ENCODE assay signal across 18 cellular contexts in the genomic region with DNA sequence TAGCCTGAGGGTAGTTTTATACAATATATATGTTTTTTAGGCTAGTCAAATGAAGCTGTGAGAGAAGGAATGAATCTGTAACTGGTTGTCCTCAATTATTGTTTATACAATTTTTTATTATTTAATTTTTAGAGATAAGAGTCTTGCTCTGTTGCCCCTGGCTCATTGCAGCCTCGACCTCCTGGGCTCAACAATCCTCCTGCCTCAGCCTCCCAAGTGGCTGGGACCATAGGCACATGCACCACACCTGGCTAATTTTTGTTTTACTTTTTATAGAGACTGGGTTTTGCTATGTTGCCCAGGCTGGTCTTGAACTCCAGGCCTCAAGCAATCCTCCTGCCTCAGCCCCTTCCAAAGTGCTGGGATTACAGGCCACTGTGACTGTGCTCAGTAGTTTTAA. TPM values are rescaled to one million over a fixed set of nuclear protein-coding genes. Genes with fewer than 3 reads are reported as not detected.
DNase-seq lines count a peak whose midpoint lies in the region; ATAC-seq, FAIRE-seq and TF ChIP-seq lines count a peak whose summit lies in the region.
"Had no signal": no experiment of that assay in that cellular context is flagged by ENCODE, and none has a peak within 500 bp of the region (broad histone marks: within the 10 kb centered on the region; RNA-seq: fewer than 3 reads in every experiment).

No MANE protein-coding gene starts in this region.

- intact Hi-C loops in HepG2 (cut with micrococcal nuclease; ENCODE audit: unreplicated experiment): no loop called here
- intact Hi-C loops in right lobe of liver (cut with DNase I): no loop called here

- H3K27me3 Mint-ChIP-seq in chondrocyte (ENCODE audit: low read depth): no peaks in the 10 kb centered on the region
- H3K27me3 Mint-ChIP-seq in type B pancreatic cell: no peaks in the 10 kb centered on the region
- H3K27me3 Mint-ChIP-seq: CD4-positive, alpha-beta memory T cell had no signal

- H3K4me2 ChIP-seq in HepG2 (ENCODE audit: low read depth, low read length): no peak overlapping the region
- H3K4me2 ChIP-seq: BLaER1 had no signal

- no peaks in the 10 kb centered on the region for H3K27me3 ChIP-seq in HepG2 (ENCODE audit: control insufficient read depth in 1 of 2, insufficient read depth in 2 of 2, low read length in 2 of 2)
- no peaks in the 10 kb centered on the region for H3K27me3 ChIP-seq in right lobe of liver
- H3K27me3 ChIP-seq: BLaER1 had no signal

- H3K9me3 ChIP-seq in HepG2 (ENCODE audit: low read length) (no peaks in the 10 kb centered on the region), right lobe of liver (no peaks in the 10 kb centered on the region)
- H3K9me3 ChIP-seq: BLaER1, HAP-1 had no signal

- no peak for FAIRE-seq in HepG2 (lab: Jason Lieb, UNC)
- FAIRE-seq: GM12892, H1 had no signal

- no peak overlapping the region for H2AFZ ChIP-seq in HepG2 (ENCODE audit: low read length)

- in situ Hi-C loops in HepG2 (cut with HindIII; ENCODE audit: extremely low pct_ligation_motif_present, low pct_unique_long_range_greater_than_20kb): no loop called here

- no peak for TF ChIP-seq EP300 in HepG2 (IDR thresholded peaks at IDR 0.05; ENCODE audit: low read depth in 2 of 2, low read length in 2 of 2)
- TF ChIP-seq EP300 in HepG2 (CRISPR knock-in tag; IDR thresholded peaks at IDR 0.05; ENCODE audit: borderline replicate concordance): no peak

- H3K4me3 ChIP-seq in HepG2 (replicated peaks in 1 of 3; ENCODE audit: insufficient read depth in 1 of 3, low read depth in 2 of 3, low read length in 3 of 3): no peak overlapping the region
- no peak overlapping the region for H3K4me3 ChIP-seq in right lobe of liver
- H3K4me3 ChIP-seq: BLaER1, HAP-1 had no signal

- peaks cover 2% of the 10 kb centered on the region for H3K79me2 ChIP-seq in HepG2 (ENCODE audit: insufficient read depth, low read length)

- H3K36me3 ChIP-seq in HepG2 (replicated peaks in 1 of 2; ENCODE audit: control insufficient read depth in 1 of 2, insufficient read depth in 2 of 2, low read length in 2 of 2) (peaks cover 13 to 34% of the 10 kb centered on the region in 2 experiments), right lobe of liver (peaks cover 0 to 29% (median 7%) of the 10 kb centered on the region in 4 donors)

- WGBS in HepG2 (ENCODE audit: low lambda C conversion rate): 100% methylated on average over 1 of the region's 1 CpG
- 83% methylated on average over 1 of the region's 1 CpG for WGBS in right lobe of liver (ENCODE audit: insufficient coverage, low coverage, low lambda C conversion rate, missing lambda C conversion rate)

- H3K9me3 Mint-ChIP-seq in chondrocyte (ENCODE audit: low read depth): no peaks in the 10 kb centered on the region
- H3K9me3 Mint-ChIP-seq in type B pancreatic cell: no peaks in the 10 kb centered on the region

- H3K4me3 Mint-ChIP-seq in chondrocyte (ENCODE audit: unreplicated experiment): no peak overlapping the region
- H3K4me3 Mint-ChIP-seq in type B pancreatic cell: peak overlapping the region; percentile 52

- CTCF ChIA-PET in HepG2 (lab: Yijun Ruan, JAX; ENCODE audit: low intra/inter-chr PET ratio, low total read pairs): no interaction called here
- CTCF ChIA-PET in RWPE1 (lab: Yijun Ruan, JAX): interaction anchor here (0.6 to 0.8 kb wide), 2 partner anchors 110 to 487 kb away, joined by 3 read pairs; no protein-coding TSS in a partner anchor

- POLR2A ChIA-PET in HepG2 (lab: Yijun Ruan, JAX): no interaction called here
- POLR2A ChIA-PET in RWPE1 (lab: Yijun Ruan, JAX; ENCODE audit: low non-redundant PET): interaction anchor here (0.5 kb wide), 1 partner anchor 64 kb away, joined by 4 read pairs; a partner anchor contains a TSS

- no peak for ATAC-seq in HepG2
- ATAC-seq in right lobe of liver: no peak
- ATAC-seq in GM19397 (IDR thresholded peaks at IDR 0.05; ENCODE audit: unreplicated experiment): no peak

- H3K9ac ChIP-seq in HepG2 (ENCODE audit: insufficient read depth, low read depth, low read length): no peak overlapping the region
- H3K9ac ChIP-seq: BLaER1 had no signal

- TF ChIP-seq POLR2A in HepG2 (IDR thresholded peaks at IDR 0.05; ENCODE audit: insufficient read depth in 1 of 2, low read depth in 2 of 2, low read length in 2 of 2) (no peak), right lobe of liver (IDR thresholded peaks at IDR 0.05) (no peak)

- H3K4me1 Mint-ChIP-seq in chondrocyte (ENCODE audit: low read depth) (peaks cover 18% of the 10 kb centered on the region), type B pancreatic cell (ENCODE audit: unreplicated experiment) (peaks cover 19% of the 10 kb centered on the region)

- H3K4me1 ChIP-seq in HepG2 (ENCODE audit: insufficient read depth, low read length): peaks cover 24% of the 10 kb centered on the region
- H3K4me1 ChIP-seq in right lobe of liver: peaks cover 0 to 16% (median 7%) of the 10 kb centered on the region in 4 donors

- H3K27ac ChIP-seq in HepG2 (ENCODE audit: extremely low read length, insufficient read depth, low read length) (no peak overlapping the region), right lobe of liver (no peak overlapping the region), RWPE1 (peak overlapping the region; percentile 90)
- H3K27ac ChIP-seq: BLaER1, HL-60 had no signal

- H3K27ac Mint-ChIP-seq in chondrocyte (ENCODE audit: unreplicated experiment): peak overlapping the region; percentile 17
- no peak overlapping the region for H3K27ac Mint-ChIP-seq in type B pancreatic cell

- H3K36me3 Mint-ChIP-seq in chondrocyte (ENCODE audit: low read depth) (peaks cover 15% of the 10 kb centered on the region), type B pancreatic cell (peaks cover 9% of the 10 kb centered on the region)

- no peak for TF ChIP-seq RAD21 in HepG2 (CRISPR knock-in tag; IDR thresholded peaks at IDR 0.05)

- H4K20me1 ChIP-seq in HepG2 (ENCODE audit: insufficient read depth, low read length): peaks cover 4% of the 10 kb centered on the region; the same call in 1 of the 2 replicates

- DNase-seq in HepG2 (ENCODE audit: low spot score) (no peak), right lobe of liver (no peak), RWPE1 (ENCODE audit: low spot score) (no peak), chondrocyte (ENCODE audit: low spot score) (no peak), type B pancreatic cell (ENCODE audit: extremely low spot score, unreplicated experiment) (no peak), DMS 273 treated with DMSO at 0.1 percent for 48 hours (lab: John Stamatoyannopoulos, UW) (no peak), NCI-H2227 treated with DMSO at 0.1 percent for 48 hours (lab: John Stamatoyannopoulos, UW) (no peak)
- DNase-seq: CD4-positive, alpha-beta memory T cell; DMS153; DND-41; GDM1; KBM-7 had no signal

- no TSS peak for BruUV-seq in HepG2 (replicated peaks; lab: Mats Ljungman, UMichigan)

- no peak for TF ChIP-seq CTCF in HepG2 (CRISPR knock-in tag; IDR thresholded peaks at IDR 0.05)
- TF ChIP-seq CTCF in right lobe of liver (IDR thresholded peaks at IDR 0.05): no peak
- TF ChIP-seq CTCF in RWPE1 (conservative IDR thresholded peaks at IDR 0.05; ENCODE audit: low read depth): no peak
- TF ChIP-seq CTCF in chondrocyte (IDR thresholded peaks at IDR 0.05): no peak
- TF ChIP-seq CTCF in type B pancreatic cell (conservative IDR thresholded peaks at IDR 0.05): no peak

RNA-seq across cellular contexts. Expression of a gene that starts 2.7 kb away (rescaled TPM):
- total RNA-seq in HepG2 (2016; rRNA removed; fragmentation: Illumina TruSeq; extraction: Trizol) (48.9 and 54.0 TPM in 2 replicates), right lobe of liver (10 to 100 TPM; 43.4 to 97.8 (median 74.0) TPM), chondrocyte (50.6 to 55.4 TPM (median 53.5 TPM) in 3 replicates), type B pancreatic cell (ENCODE audit: low replicate concordance) (50.4 and 51.6 TPM in 2 replicates)
- total RNA-seq in HepG2 (2016; cell fraction: cytosol; rRNA removed; fragmentation: Illumina TruSeq; extraction: Trizol; ENCODE audit: low read depth): 48.5 and 55.5 TPM in 2 replicates
- total RNA-seq in HepG2 (2016; cell fraction: insoluble cytoplasmic fraction; rRNA removed; fragmentation: Illumina TruSeq; extraction: Trizol): 53.0 and 54.1 TPM in 2 replicates
- 49.2 and 61.1 TPM in 2 replicates for total RNA-seq in HepG2 (2016; cell fraction: membrane; rRNA removed; fragmentation: Illumina TruSeq; extraction: Trizol)
- 19.0 and 19.6 TPM in 2 replicates for total RNA-seq in HepG2 (2016; cell fraction: nucleus; rRNA removed; fragmentation: Illumina TruSeq; extraction: Trizol)
- polyA plus RNA-seq in HepG2 (2011; rRNA removed): 20.9 and 23.4 TPM in 2 replicates
- 18.5 and 46.9 TPM in 2 replicates for polyA plus RNA-seq in HepG2 (2011; cell fraction: cytosol; rRNA removed)
- polyA plus RNA-seq in HepG2 (2011; cell fraction: nucleus; rRNA removed): 23.0 and 28.2 TPM in 2 replicates
- polyA plus RNA-seq in HepG2 (2012): 15.6 and 26.9 TPM in 2 replicates
- polyA plus RNA-seq in HepG2 (2016; cell fraction: cytosol; fragmentation: Illumina TruSeq; extraction: Trizol; ENCODE audit: low read depth): 54.8 and 61.0 TPM in 2 replicates
- 43.5 and 50.2 TPM in 2 replicates for polyA plus RNA-seq in HepG2 (2016; cell fraction: insoluble cytoplasmic fraction; fragmentation: Illumina TruSeq; extraction: Trizol; ENCODE audit: low read depth)
- polyA plus RNA-seq in HepG2 (2016; cell fraction: membrane; fragmentation: Illumina TruSeq; extraction: Trizol; ENCODE audit: low read depth): 42.3 and 46.2 TPM in 2 replicates
- 35.6 and 38.1 TPM in 2 replicates for polyA plus RNA-seq in HepG2 (2016; cell fraction: nucleus; fragmentation: Illumina TruSeq; extraction: Trizol; ENCODE audit: insufficient read depth, low read depth)
- polyA minus RNA-seq in HepG2 (2011; rRNA and poly(A)+ RNA removed; ENCODE audit: low replicate concordance): 6.4 and 7.1 TPM in 2 replicates
- 8.6 and 11.1 TPM in 2 replicates for polyA minus RNA-seq in HepG2 (2011; cell fraction: cytosol; rRNA and poly(A)+ RNA removed)
- 2.1 and 2.2 TPM in 2 replicates for polyA minus RNA-seq in HepG2 (2011; cell fraction: nucleus; rRNA and poly(A)+ RNA removed)

RNA-seq across cellular contexts. Expression of a gene that starts 4.1 kb away (rescaled TPM):
- total RNA-seq in HepG2 (2016; rRNA removed; fragmentation: Illumina TruSeq; extraction: Trizol) (0.21 and 0.42 TPM in 2 replicates), right lobe of liver (10 to 100 TPM in 2 of 6 experiments, 1 to 10 TPM in 4; 3.9 to 15.6 (median 7.4) TPM), chondrocyte (3.6 to 4.2 TPM (median 4.1 TPM) in 3 replicates), type B pancreatic cell (ENCODE audit: low replicate concordance) (2.5 and 3.1 TPM in 2 replicates)
- total RNA-seq in HepG2 (2016; cell fraction: cytosol; rRNA removed; fragmentation: Illumina TruSeq; extraction: Trizol; ENCODE audit: low read depth): 0.30 and 0.53 TPM in 2 replicates
- 0.25 and 0.39 TPM in 2 replicates for total RNA-seq in HepG2 (2016; cell fraction: insoluble cytoplasmic fraction; rRNA removed; fragmentation: Illumina TruSeq; extraction: Trizol)
- 0.21 and 0.28 TPM in 2 replicates for total RNA-seq in HepG2 (2016; cell fraction: membrane; rRNA removed; fragmentation: Illumina TruSeq; extraction: Trizol)
- 0.69 and 0.87 TPM in 2 replicates for total RNA-seq in HepG2 (2016; cell fraction: nucleus; rRNA removed; fragmentation: Illumina TruSeq; extraction: Trizol)
- 1.5 and 1.9 TPM in 2 replicates for polyA plus RNA-seq in HepG2 (2011; rRNA removed)
- 0.77 and 1.1 TPM in 2 replicates for polyA plus RNA-seq in HepG2 (2011; cell fraction: cytosol; rRNA removed)
- 17.1 and 19.3 TPM in 2 replicates for polyA plus RNA-seq in HepG2 (2011; cell fraction: nucleus; rRNA removed)
- polyA plus RNA-seq in HepG2 (2012): 3.1 and 3.5 TPM in 2 replicates
- polyA plus RNA-seq in HepG2 (2016; cell fraction: cytosol; fragmentation: Illumina TruSeq; extraction: Trizol; ENCODE audit: low read depth): 0.14 and 0.20 TPM in 2 replicates
- polyA plus RNA-seq in HepG2 (2016; cell fraction: insoluble cytoplasmic fraction; fragmentation: Illumina TruSeq; extraction: Trizol; ENCODE audit: low read depth): 0.43 and 0.47 TPM in 2 replicates
- 0.27 and 0.30 TPM in 2 replicates for polyA plus RNA-seq in HepG2 (2016; cell fraction: membrane; fragmentation: Illumina TruSeq; extraction: Trizol; ENCODE audit: low read depth)
- polyA plus RNA-seq in HepG2 (2016; cell fraction: nucleus; fragmentation: Illumina TruSeq; extraction: Trizol; ENCODE audit: insufficient read depth, low read depth): 3.4 and 3.5 TPM in 2 replicates
- 1.2 and 1.9 TPM in 2 replicates for polyA minus RNA-seq in HepG2 (2011; rRNA and poly(A)+ RNA removed; ENCODE audit: low replicate concordance)
- polyA minus RNA-seq in HepG2 (2011; cell fraction: cytosol; rRNA and poly(A)+ RNA removed): 0.49 and 1.6 TPM in 2 replicates
- polyA minus RNA-seq in HepG2 (2011; cell fraction: nucleus; rRNA and poly(A)+ RNA removed): 2.7 and 2.9 TPM in 2 replicates

RNA-seq across cellular contexts. Expression of a gene that starts 24.4 kb away (rescaled TPM):
- total RNA-seq in HepG2 (2016; rRNA removed; fragmentation: Illumina TruSeq; extraction: Trizol) (22.6 and 31.6 TPM in 2 replicates), right lobe of liver (10 to 100 TPM in 5 of 6 experiments, 1 to 10 TPM in 1; 9.2 to 17.8 (median 11.8) TPM), chondrocyte (25.8 to 33.9 TPM (median 27.9 TPM) in 3 replicates), type B pancreatic cell (ENCODE audit: low replicate concordance) (33.8 and 45.8 TPM in 2 replicates)
- total RNA-seq in HepG2 (2016; cell fraction: cytosol; rRNA removed; fragmentation: Illumina TruSeq; extraction: Trizol; ENCODE audit: low read depth): 23.7 and 28.0 TPM in 2 replicates
- total RNA-seq in HepG2 (2016; cell fraction: insoluble cytoplasmic fraction; rRNA removed; fragmentation: Illumina TruSeq; extraction: Trizol): 21.4 and 31.8 TPM in 2 replicates
- 27.7 and 31.4 TPM in 2 replicates for total RNA-seq in HepG2 (2016; cell fraction: membrane; rRNA removed; fragmentation: Illumina TruSeq; extraction: Trizol)
- 34.5 and 40.2 TPM in 2 replicates for total RNA-seq in HepG2 (2016; cell fraction: nucleus; rRNA removed; fragmentation: Illumina TruSeq; extraction: Trizol)
- 27.6 and 36.9 TPM in 2 replicates for polyA plus RNA-seq in HepG2 (2011; rRNA removed)
- 15.3 and 20.0 TPM in 2 replicates for polyA plus RNA-seq in HepG2 (2011; cell fraction: cytosol; rRNA removed)
- 128 and 151 TPM in 2 replicates for polyA plus RNA-seq in HepG2 (2011; cell fraction: nucleus; rRNA removed)
- polyA plus RNA-seq in HepG2 (2012): 15.1 and 23.7 TPM in 2 replicates
- 12.4 and 19.6 TPM in 2 replicates for polyA plus RNA-seq in HepG2 (2016; cell fraction: cytosol; fragmentation: Illumina TruSeq; extraction: Trizol; ENCODE audit: low read depth)
- 16.4 and 19.1 TPM in 2 replicates for polyA plus RNA-seq in HepG2 (2016; cell fraction: insoluble cytoplasmic fraction; fragmentation: Illumina TruSeq; extraction: Trizol; ENCODE audit: low read depth)
- polyA plus RNA-seq in HepG2 (2016; cell fraction: membrane; fragmentation: Illumina TruSeq; extraction: Trizol; ENCODE audit: low read depth): 18.6 and 24.9 TPM in 2 replicates
- 78.6 and 82.4 TPM in 2 replicates for polyA plus RNA-seq in HepG2 (2016; cell fraction: nucleus; fragmentation: Illumina TruSeq; extraction: Trizol; ENCODE audit: insufficient read depth, low read depth)
- 13.7 and 46.0 TPM in 2 replicates for polyA minus RNA-seq in HepG2 (2011; rRNA and poly(A)+ RNA removed; ENCODE audit: low replicate concordance)
- polyA minus RNA-seq in HepG2 (2011; cell fraction: cytosol; rRNA and poly(A)+ RNA removed): 4.0 and 7.5 TPM in 2 replicates
- 27.8 and 33.3 TPM in 2 replicates for polyA minus RNA-seq in HepG2 (2011; cell fraction: nucleus; rRNA and poly(A)+ RNA removed)

RNA-seq across cellular contexts. Expression of a gene that starts 36.0 kb away (rescaled TPM):
- total RNA-seq in HepG2 (2016; rRNA removed; fragmentation: Illumina TruSeq; extraction: Trizol) (29.6 and 38.7 TPM in 2 replicates), right lobe of liver (10 to 100 TPM in 2 of 6 experiments, 1 to 10 TPM in 4; 8.4 to 11.7 (median 9.0) TPM), chondrocyte (32.5 to 34.8 TPM (median 33.0 TPM) in 3 replicates), type B pancreatic cell (ENCODE audit: low replicate concordance) (41.7 and 45.3 TPM in 2 replicates)
- total RNA-seq in HepG2 (2016; cell fraction: cytosol; rRNA removed; fragmentation: Illumina TruSeq; extraction: Trizol; ENCODE audit: low read depth): 103 and 108 TPM in 2 replicates
- 26.0 and 40.1 TPM in 2 replicates for total RNA-seq in HepG2 (2016; cell fraction: insoluble cytoplasmic fraction; rRNA removed; fragmentation: Illumina TruSeq; extraction: Trizol)
- total RNA-seq in HepG2 (2016; cell fraction: membrane; rRNA removed; fragmentation: Illumina TruSeq; extraction: Trizol): 93.6 and 97.4 TPM in 2 replicates
- total RNA-seq in HepG2 (2016; cell fraction: nucleus; rRNA removed; fragmentation: Illumina TruSeq; extraction: Trizol): 26.3 and 30.8 TPM in 2 replicates
- 21.3 and 21.8 TPM in 2 replicates for polyA plus RNA-seq in HepG2 (2011; rRNA removed)
- polyA plus RNA-seq in HepG2 (2011; cell fraction: cytosol; rRNA removed): 19.1 and 23.2 TPM in 2 replicates
- 46.9 and 49.7 TPM in 2 replicates for polyA plus RNA-seq in HepG2 (2011; cell fraction: nucleus; rRNA removed)
- 16.9 and 18.6 TPM in 2 replicates for polyA plus RNA-seq in HepG2 (2012)
- 80.6 TPM in 2 replicates for polyA plus RNA-seq in HepG2 (2016; cell fraction: cytosol; fragmentation: Illumina TruSeq; extraction: Trizol; ENCODE audit: low read depth)
- polyA plus RNA-seq in HepG2 (2016; cell fraction: insoluble cytoplasmic fraction; fragmentation: Illumina TruSeq; extraction: Trizol; ENCODE audit: low read depth): 32.1 and 34.5 TPM in 2 replicates
- 89.7 and 93.0 TPM in 2 replicates for polyA plus RNA-seq in HepG2 (2016; cell fraction: membrane; fragmentation: Illumina TruSeq; extraction: Trizol; ENCODE audit: low read depth)
- 60.9 and 67.4 TPM in 2 replicates for polyA plus RNA-seq in HepG2 (2016; cell fraction: nucleus; fragmentation: Illumina TruSeq; extraction: Trizol; ENCODE audit: insufficient read depth, low read depth)
- 9.8 and 59.1 TPM in 2 replicates for polyA minus RNA-seq in HepG2 (2011; rRNA and poly(A)+ RNA removed; ENCODE audit: low replicate concordance)
- polyA minus RNA-seq in HepG2 (2011; cell fraction: cytosol; rRNA and poly(A)+ RNA removed): 6.4 and 6.5 TPM in 2 replicates
- 13.0 and 13.1 TPM in 2 replicates for polyA minus RNA-seq in HepG2 (2011; cell fraction: nucleus; rRNA and poly(A)+ RNA removed)

RNA-seq across cellular contexts. Expression of a gene that starts 51.1 kb away (rescaled TPM):
- total RNA-seq in HepG2 (2016; rRNA removed; fragmentation: Illumina TruSeq; extraction: Trizol) (13.4 and 21.7 TPM in 2 replicates), right lobe of liver (10 to 100 TPM; 19.1 to 45.0 (median 25.2) TPM), chondrocyte (24.5 to 27.3 TPM (median 27.2 TPM) in 3 replicates), type B pancreatic cell (ENCODE audit: low replicate concordance) (46.4 and 96.6 TPM in 2 replicates)
- 8.4 and 10.0 TPM in 2 replicates for total RNA-seq in HepG2 (2016; cell fraction: cytosol; rRNA removed; fragmentation: Illumina TruSeq; extraction: Trizol; ENCODE audit: low read depth)
- total RNA-seq in HepG2 (2016; cell fraction: insoluble cytoplasmic fraction; rRNA removed; fragmentation: Illumina TruSeq; extraction: Trizol): 12.6 and 23.4 TPM in 2 replicates
- total RNA-seq in HepG2 (2016; cell fraction: membrane; rRNA removed; fragmentation: Illumina TruSeq; extraction: Trizol): 8.5 and 10.9 TPM in 2 replicates
- total RNA-seq in HepG2 (2016; cell fraction: nucleus; rRNA removed; fragmentation: Illumina TruSeq; extraction: Trizol): 14.0 and 15.0 TPM in 2 replicates
- polyA plus RNA-seq in HepG2 (2011; rRNA removed): 44.4 and 50.9 TPM in 2 replicates
- 23.8 and 38.3 TPM in 2 replicates for polyA plus RNA-seq in HepG2 (2011; cell fraction: cytosol; rRNA removed)
- polyA plus RNA-seq in HepG2 (2011; cell fraction: nucleus; rRNA removed): 240 and 305 TPM in 2 replicates
- 16.2 and 19.0 TPM in 2 replicates for polyA plus RNA-seq in HepG2 (2012)
- polyA plus RNA-seq in HepG2 (2016; cell fraction: cytosol; fragmentation: Illumina TruSeq; extraction: Trizol; ENCODE audit: low read depth): 5.5 and 7.1 TPM in 2 replicates
- 13.7 and 16.1 TPM in 2 replicates for polyA plus RNA-seq in HepG2 (2016; cell fraction: insoluble cytoplasmic fraction; fragmentation: Illumina TruSeq; extraction: Trizol; ENCODE audit: low read depth)
- 6.1 and 7.5 TPM in 2 replicates for polyA plus RNA-seq in HepG2 (2016; cell fraction: membrane; fragmentation: Illumina TruSeq; extraction: Trizol; ENCODE audit: low read depth)
- polyA plus RNA-seq in HepG2 (2016; cell fraction: nucleus; fragmentation: Illumina TruSeq; extraction: Trizol; ENCODE audit: insufficient read depth, low read depth): 53.7 and 57.4 TPM in 2 replicates
- 48.5 and 187 TPM in 2 replicates for polyA minus RNA-seq in HepG2 (2011; rRNA and poly(A)+ RNA removed; ENCODE audit: low replicate concordance)
- polyA minus RNA-seq in HepG2 (2011; cell fraction: cytosol; rRNA and poly(A)+ RNA removed): 10.7 and 12.0 TPM in 2 replicates
- polyA minus RNA-seq in HepG2 (2011; cell fraction: nucleus; rRNA and poly(A)+ RNA removed): 32.6 and 32.9 TPM in 2 replicates
